ENCODE assay signal across 15 cellular contexts in genomic region chr14:74402264-74403251, GRCh38. TPM values are rescaled to one million over a fixed set of nuclear protein-coding genes. Genes with fewer than 3 reads are reported as not detected.
A peak's percentile ranks its signal among the peaks of the same experiment; 100 is the strongest.
DNase-seq lines count a peak whose midpoint lies in the region; ATAC-seq and TF ChIP-seq lines count a peak whose summit lies in the region.
"Had no signal": no experiment of that assay in that cellular context is flagged by ENCODE, and none has a peak within 500 bp of the region (broad histone marks: within the 10 kb centered on the region; RNA-seq: fewer than 3 reads in every experiment).

No MANE protein-coding gene starts in this region.

- H3K27me3 Mint-ChIP-seq in activated naive CD4-positive, alpha-beta T cell treated with anti-CD3 and anti-CD28 coated beads, Interleukin-2, amount 10 ng/mL, durations not matched to agents 7 days and 5 days, result peaks cover 29% of the 10 kb centered on the region

- no peaks in the 10 kb centered on the region for H3K36me3 ChIP-seq in spleen

- intact Hi-C loops in spleen (cut with DNase I; ENCODE audit: low total_unique reads), result no loop called here

- H3K4me1 Mint-ChIP-seq in activated naive CD4-positive, alpha-beta T cell treated with anti-CD3 and anti-CD28 coated beads, Interleukin-2, amount 10 ng/mL, durations not matched to agents 7 days and 5 days, result peaks cover 31% of the 10 kb centered on the region

- H3K4me3 Mint-ChIP-seq in activated naive CD4-positive, alpha-beta T cell treated with anti-CD3 and anti-CD28 coated beads, Interleukin-2, amount 10 ng/mL, durations not matched to agents 7 days and 5 days, result peak overlapping the region; percentile 57
- H3K4me3 Mint-ChIP-seq: neural crest cell had no signal

- H3K27ac Mint-ChIP-seq in activated naive CD4-positive, alpha-beta T cell treated with anti-CD3 and anti-CD28 coated beads, Interleukin-2, amount 10 ng/mL, durations not matched to agents 7 days and 5 days, result peak overlapping the region; percentile 94

- H3K4me3 ChIP-seq in spleen, result peak overlapping the region in 5 of 8 donors; percentile 21 to 67 (median 25)

- no peaks in the 10 kb centered on the region for H3K9me3 ChIP-seq in spleen

- H3K27ac ChIP-seq in caudate nucleus (ENCODE audit: low read depth, low read length) (peak overlapping the region; percentile 90), spleen (peak overlapping the region; percentile 14 to 93 (median 82))

- peak; percentile 34 for DNase-seq in activated naive CD4-positive, alpha-beta T cell treated with anti-CD3 and anti-CD28 coated beads, Interleukin-2, amount 10 ng/mL, durations not matched to agents 7 days and 5 days
- DNase-seq in activated naive CD4-positive, alpha-beta T cell (lab: John Stamatoyannopoulos, UW), result no peak
- DNase-seq in NAMALWA (ENCODE audit: low spot score), result peak; percentile 60
- peak in 1 of 61 donors; percentile 14 for DNase-seq in caudate nucleus (lab: John Stamatoyannopoulos, UW)
- peak; percentile 84 for DNase-seq in spleen
- no peak for DNase-seq in KBM-7
- DNase-seq: activated CD4-positive, alpha-beta T cell treated with anti-CD3 and anti-CD28 coated beads for 4 hours; amniotic stem cell; NCI-H146 had no signal

- H3K36me3 Mint-ChIP-seq in activated naive CD4-positive, alpha-beta T cell treated with anti-CD3 and anti-CD28 coated beads, Interleukin-2, amount 10 ng/mL, durations not matched to agents 7 days and 5 days, result no peaks in the 10 kb centered on the region

- CTCF ChIA-PET in activated naive CD4-positive, alpha-beta T cell treated with anti-CD3 and anti-CD28 coated beads, Interleukin-2, amount 10 ng/mL, durations not matched to agents 7 days and 5 days (lab: Charles Lee), result interaction anchor here (1.2 kb wide), 1 partner anchor 41 kb away, joined by 3 read pairs; no protein-coding TSS in a partner anchor

- 44 to 48% (median 46%) methylated on average over 12 to 13 of the region's 13 CpGs for WGBS in spleen, 5 donors

- H3K9me3 Mint-ChIP-seq in activated naive CD4-positive, alpha-beta T cell treated with anti-CD3 and anti-CD28 coated beads, Interleukin-2, amount 10 ng/mL, durations not matched to agents 7 days and 5 days, result no peaks in the 10 kb centered on the region
- H3K9me3 Mint-ChIP-seq: neural crest cell had no signal

- ATAC-seq in GM18867 (IDR thresholded peaks at IDR 0.05; ENCODE audit: unreplicated experiment) (no peak), HG02981 (IDR thresholded peaks at IDR 0.05; ENCODE audit: unreplicated experiment) (no peak)

- no peak for TF ChIP-seq POLR2A in spleen (IDR thresholded peaks at IDR 0.05)

- H3K27me3 ChIP-seq in spleen (replicated peaks in 1 of 7), result no peaks in the 10 kb centered on the region

- no peak for TF ChIP-seq CTCF in spleen (IDR thresholded peaks at IDR 0.05 in 8 of 11, conservative IDR thresholded peaks at IDR 0.05 in 3 of 11)

- peaks cover 21 to 38% (median 31%) of the 10 kb centered on the region in 6 donors for H3K4me1 ChIP-seq in spleen

- in situ Hi-C loops in KBM-7 (cut with MboI; ENCODE audit: low pct_unique_long_range_greater_than_20kb, low sequenced_read_pairs), result no loop called here

RNA-seq across cellular contexts. Expression of gene SYNDIG1L, which starts 23.5 kb away (rescaled TPM):
- total RNA-seq in spleen, result under 1 TPM in 6 of 7 donors, not detected in 1; 0.18 to 0.52 (median 0.25) TPM
- under 1 TPM; 0.03 to 0.14 (median 0.13) TPM for polyA plus RNA-seq in spleen
- total RNA-seq: endothelial cell of umbilical vein, neural crest cell, RPMI7951 had no signal
- polyA plus RNA-seq: BJ, endothelial cell of umbilical vein had no signal

RNA-seq across cellular contexts. Expression of gene VRTN, which starts 54.3 kb away (rescaled TPM):
- total RNA-seq in spleen, result not detected
- polyA plus RNA-seq in spleen, result under 1 TPM; 0.07 to 0.21 (median 0.10) TPM
- total RNA-seq: endothelial cell of umbilical vein, neural crest cell, RPMI7951 had no signal
- polyA plus RNA-seq: BJ had no signal

Comparison
In these comparisons a context has a peak if more than half of its experiments do, and no peak if none do; other contexts are left out.
1. DNase-seq: peak in activated naive CD4-positive, alpha-beta T cell treated with anti-CD3 and anti-CD28 coated beads, Interleukin-2, amount 10 ng/mL, durations not matched to agents 7 days and 5 days (single experiment), NAMALWA (single experiment) and spleen (single experiment); none in activated naive CD4-positive, alpha-beta T cell (0 of 4) and KBM-7 (single experiment).